In genomic region chr7:32206987-32207386, GRCh38 we compare ENCODE assay signal across 10 cellular contexts.
DNase-seq lines count a peak whose midpoint lies in the region; TF ChIP-seq lines count a peak whose summit lies in the region.
"Had no signal": no experiment of that assay in that cellular context is flagged by ENCODE, and none has a peak within 500 bp of the region (broad histone marks: within the 10 kb centered on the region; RNA-seq: fewer than 3 reads in every experiment).

No MANE protein-coding gene starts in this region.

- peak; percentile 53 for TF ChIP-seq CTCF in astrocyte of the spinal cord (IDR thresholded peaks at IDR 0.05; ENCODE audit: low read depth, low read length)

- H3K4me3 ChIP-seq in astrocyte of the spinal cord (ENCODE audit: low read depth, low read length) = no peak overlapping the region

- CTCF ChIA-PET in HEK293T (lab: Yijun Ruan, JAX) = interaction anchor here (0.6 to 1.6 kb wide), 4 partner anchors 46 to 531 kb away, joined by 3 to 10 read pairs (median 6); no protein-coding TSS in a partner anchor

- in situ Hi-C loops in astrocyte of the spinal cord (cut with HindIII; ENCODE audit: low sequenced_read_pairs) = no loop called here

- POLR2A ChIA-PET in HEK293T (lab: Yijun Ruan, JAX) = no interaction called here

- DNase-seq in AG08395 (ENCODE audit: low spot score) (peak; percentile 41), HEK293T (ENCODE audit: extremely low spot score) (peak; percentile 28), astrocyte of the spinal cord (ENCODE audit: low read depth, low spot score) (peak; percentile 11), iPS-NIHi11 (ENCODE audit: low spot score) (peak; percentile 74), MV-4-11 (lab: John Stamatoyannopoulos, UW) (no peak), pons (ENCODE audit: low spot score) (no peak), RKO (ENCODE audit: low spot score) (no peak)
- DNase-seq in stimulated activated naive CD4-positive, alpha-beta T cell treated with Interleukin-2 at 50 U/mL for 16 hours (lab: John Stamatoyannopoulos, UW) = no peak
- DNase-seq: DMS79 treated with DMSO at 0.1 percent for 48 hours, NCI-H526 treated with DMSO at 0.1 percent for 48 hours had no signal

TF ChIP-seq in HEK293T, 16 proteins besides CTCF, POLR2A, EP300 and RAD21:
- TF ChIP-seq LEF1 (IDR thresholded peaks at IDR 0.05; ENCODE audit: borderline replicate concordance) (no peak), ARNT (IDR thresholded peaks at IDR 0.05) (no peak), ZNF384 (IDR thresholded peaks at IDR 0.05) (no peak), NFRKB (IDR thresholded peaks at IDR 0.05) (no peak), L3MBTL2 (conservative IDR thresholded peaks at IDR 0.05) (no peak), ELF4 (IDR thresholded peaks at IDR 0.05) (no peak), BHLHE40 (IDR thresholded peaks at IDR 0.05; ENCODE audit: borderline replicate concordance) (no peak), SP1 (IDR thresholded peaks at IDR 0.05) (no peak), FOXA1 (IDR thresholded peaks at IDR 0.05) (no peak), FOXM1 (IDR thresholded peaks at IDR 0.05; ENCODE audit: borderline replicate concordance) (no peak), TARDBP (IDR thresholded peaks at IDR 0.05) (no peak), CTBP1 (IDR thresholded peaks at IDR 0.05; ENCODE audit: borderline replicate concordance) (no peak), HDGF (IDR thresholded peaks at IDR 0.05; ENCODE audit: borderline replicate concordance) (no peak)

Comparison
In these comparisons a context has a peak if more than half of its experiments do, and no peak if none do; other contexts are left out.
1. DNase-seq: peak in AG08395 (single experiment), HEK293T (single experiment), astrocyte of the spinal cord (single experiment) and iPS-NIHi11 (single experiment); none in stimulated activated naive CD4-positive, alpha-beta T cell treated with Interleukin-2 at 50 U/mL for 16 hours (single experiment), MV-4-11 (single experiment), pons (single experiment) and RKO (single experiment).